11 cellular contexts compared by ENCODE assay signal in genomic region chr15:85500060-85500708, GRCh38.
DNase-seq lines count a peak whose midpoint lies in the region; ATAC-seq and TF ChIP-seq lines count a peak whose summit lies in the region.
"Had no signal": no experiment of that assay in that cellular context is flagged by ENCODE, and none has a peak within 500 bp of the region (broad histone marks: within the 10 kb centered on the region; RNA-seq: fewer than 3 reads in every experiment).

No MANE protein-coding gene starts in this region.

- TF ChIP-seq CTCF in heart left ventricle (IDR thresholded peaks at IDR 0.05) (no peak), WERI-Rb-1 (IDR thresholded peaks at IDR 0.05; ENCODE audit: low read depth, low read length) (no peak), lower lobe of right lung (IDR thresholded peaks at IDR 0.05) (no peak), upper lobe of right lung (IDR thresholded peaks at IDR 0.05) (no peak), tibial artery (IDR thresholded peaks at IDR 0.05) (no peak)

- H3K9me3 ChIP-seq in heart left ventricle (no peaks in the 10 kb centered on the region), WERI-Rb-1 (ENCODE audit: severe bottlenecking) (no peaks in the 10 kb centered on the region), lower lobe of right lung (no peaks in the 10 kb centered on the region), upper lobe of right lung (no peaks in the 10 kb centered on the region), tibial artery (no peaks in the 10 kb centered on the region)

- intact Hi-C loops in heart left ventricle (cut with DNase I) = loop anchor here in 8 of 10 donors (5.0 to 10.0 kb wide), 8 partner anchors 77 to 335 kb away; partner anchors contain the start of gene AKAP13 (in 2 of the 8)
- intact Hi-C loops in Right ventricle myocardium inferior (cut with DNase I) = loop anchor here (5.0 kb wide), 3 partner anchors 82 to 227 kb away; no protein-coding TSS in a partner anchor
- intact Hi-C loops in lower lobe of right lung (cut with DNase I) = no loop called here
- intact Hi-C loops in upper lobe of right lung (cut with DNase I) = no loop called here
- intact Hi-C loops in tibial artery (cut with DNase I; ENCODE audit: low total_unique reads) = loop anchor here (5.0 kb wide), 1 partner anchor 168 kb away; no protein-coding TSS in a partner anchor

- DNase-seq in heart left ventricle = no peak
- no peak for DNase-seq in Right ventricle myocardium inferior (ENCODE audit: missing footprints)
- no peak for DNase-seq in WERI-Rb-1
- DNase-seq in lower lobe of right lung = no peak
- DNase-seq in upper lobe of right lung = no peak
- no peak for DNase-seq in tibial artery
- no peak for DNase-seq in NCI-H526 treated with DMSO at 0.1 percent for 48 hours (lab: John Stamatoyannopoulos, UW)
- DNase-seq: NCI-H1436 treated with DMSO at 0.1 percent for 48 hours, T1000 had no signal

- no peak for TF ChIP-seq POLR2A in heart left ventricle (IDR thresholded peaks at IDR 0.05)

- no peak overlapping the region for H3K4me3 ChIP-seq in heart left ventricle
- H3K4me3 ChIP-seq in WERI-Rb-1 (ENCODE audit: low read depth, low read length) = peak overlapping the region; percentile 60
- H3K4me3 ChIP-seq in lower lobe of right lung = no peak overlapping the region
- H3K4me3 ChIP-seq in upper lobe of right lung = no peak overlapping the region
- no peak overlapping the region for H3K4me3 ChIP-seq in tibial artery
- H3K4me3 ChIP-seq: coronary artery had no signal

- WGBS in heart left ventricle, 4 donors = 35 to 43% (median 40%) methylated on average over 6 of the region's 6 CpGs

- H3K36me3 ChIP-seq in heart left ventricle = no peaks in the 10 kb centered on the region
- H3K36me3 ChIP-seq in WERI-Rb-1 = peaks cover 31% of the 10 kb centered on the region
- H3K36me3 ChIP-seq in lower lobe of right lung = no peaks in the 10 kb centered on the region
- no peaks in the 10 kb centered on the region for H3K36me3 ChIP-seq in upper lobe of right lung
- no peaks in the 10 kb centered on the region for H3K36me3 ChIP-seq in tibial artery

- peak overlapping the region; percentile 36 to 83 (median 66) for H3K27ac ChIP-seq in heart left ventricle
- peak overlapping the region; percentile 83 for H3K27ac ChIP-seq in WERI-Rb-1
- peak overlapping the region; percentile 15 for H3K27ac ChIP-seq in lower lobe of right lung
- H3K27ac ChIP-seq in upper lobe of right lung = peak overlapping the region; percentile 33
- H3K27ac ChIP-seq in tibial artery = no peak overlapping the region
- H3K27ac ChIP-seq: coronary artery had no signal

- ATAC-seq in heart left ventricle = no peak
- no peak for ATAC-seq in Right ventricle myocardium inferior
- peak; percentile 69 to 72 for ATAC-seq in lower lobe of right lung
- ATAC-seq in upper lobe of right lung = peak; percentile 72
- ATAC-seq in HG03139 (IDR thresholded peaks at IDR 0.05; ENCODE audit: unreplicated experiment) = no peak

- H3K4me1 ChIP-seq in heart left ventricle = peaks cover 14 to 99% (median 75%) of the 10 kb centered on the region in 12 donors
- H3K4me1 ChIP-seq in lower lobe of right lung = peaks cover 50% of the 10 kb centered on the region
- peaks cover 29% of the 10 kb centered on the region for H3K4me1 ChIP-seq in upper lobe of right lung
- peaks cover 0 to 24% (median 7%) of the 10 kb centered on the region in 4 donors for H3K4me1 ChIP-seq in tibial artery

- H3K27me3 ChIP-seq in heart left ventricle = no peaks in the 10 kb centered on the region
- no peaks in the 10 kb centered on the region for H3K27me3 ChIP-seq in WERI-Rb-1 (ENCODE audit: insufficient read depth, low read depth, severe bottlenecking)
- no peaks in the 10 kb centered on the region for H3K27me3 ChIP-seq in lower lobe of right lung (ENCODE audit: low read depth)
- no peaks in the 10 kb centered on the region for H3K27me3 ChIP-seq in upper lobe of right lung
- H3K27me3 ChIP-seq in tibial artery = no peaks in the 10 kb centered on the region

Comparison
In these comparisons a context has a peak if more than half of its experiments do, and no peak if none do; other contexts are left out.
1. ATAC-seq: peak in lower lobe of right lung (2 of 2) and upper lobe of right lung (single experiment); none in heart left ventricle (0 of 4), Right ventricle myocardium inferior (single experiment) and HG03139 (single experiment).
2. H3K27ac ChIP-seq: peak in heart left ventricle (12 of 12), WERI-Rb-1 (single experiment), lower lobe of right lung (single experiment) and upper lobe of right lung (single experiment); none in tibial artery (0 of 2).
3. intact Hi-C loops: an anchor here in heart left ventricle (5.0 to 10.0 kb wide), Right ventricle myocardium inferior (5.0 kb wide) and tibial artery (5.0 kb wide); none called in lower lobe of right lung and upper lobe of right lung.